ENCODE assay signal across 17 cellular contexts in genomic region chr20:1471242-1471641, GRCh38. TPM values are rescaled to one million over a fixed set of nuclear protein-coding genes. Genes with fewer than 3 reads are reported as not detected.
DNase-seq lines count a peak whose midpoint lies in the region; ATAC-seq and TF ChIP-seq lines count a peak whose summit lies in the region.
"Had no signal": no experiment of that assay in that cellular context is flagged by ENCODE, and none has a peak within 500 bp of the region (broad histone marks: within the 10 kb centered on the region; RNA-seq: fewer than 3 reads in every experiment).

No MANE protein-coding gene starts in this region.

- ATAC-seq in IMR-90 (ENCODE audit: low read depth) = no peak
- no peak for ATAC-seq in HG03342 (IDR thresholded peaks at IDR 0.05; ENCODE audit: unreplicated experiment)
- ATAC-seq in GM18511 (IDR thresholded peaks at IDR 0.05; ENCODE audit: unreplicated experiment) = no peak

- in situ Hi-C loops in IMR-90 (cut with MboI; ENCODE audit: low sequenced_read_pairs) (no loop called here), mammary epithelial cell (cut with MboI; ENCODE audit: low sequenced_read_pairs in 2 of 2) (no loop called here)

- no peak overlapping the region for H3K56ac ChIP-seq in IMR-90 (ENCODE audit: extremely low read depth, insufficient read depth, low read length)

- H2BK12ac ChIP-seq in neuronal stem cell (ENCODE audit: low read length) = no peak overlapping the region

- TF ChIP-seq POLR2A in IMR-90 (IDR thresholded peaks at IDR 0.05; ENCODE audit: low read depth, low read length) = no peak

- TF ChIP-seq CTCF in CD14-positive monocyte (IDR thresholded peaks at IDR 0.05) = no peak
- no peak for TF ChIP-seq CTCF in IMR-90 (conservative IDR thresholded peaks at IDR 0.05; ENCODE audit: low read depth, low read length)
- no peak for TF ChIP-seq CTCF in mammary epithelial cell (conservative IDR thresholded peaks at IDR 0.05 in 1 of 2, IDR thresholded peaks at IDR 0.05 in 1 of 2; ENCODE audit: extremely low read depth in 1 of 2, insufficient read depth in 1 of 2, low read depth in 1 of 2, low read length in 2 of 2)
- TF ChIP-seq CTCF in BE2C (IDR thresholded peaks at IDR 0.05; ENCODE audit: low read depth, low read length) = no peak
- no peak for TF ChIP-seq CTCF in endodermal cell (conservative IDR thresholded peaks at IDR 0.05)

- H2BK20ac ChIP-seq in IMR-90 (ENCODE audit: low read depth, low read length) = peak overlapping the region; percentile 78; the same call in 1 of the 2 replicates

- no peak overlapping the region for H2AK9ac ChIP-seq in IMR-90 (replicated peaks; ENCODE audit: low read depth, low read length, poor library complexity)

- H3K36me3 Mint-ChIP-seq in CD14-positive monocyte (peaks cover 44 to 65% of the 10 kb centered on the region in 2 donors), endodermal cell (ENCODE audit: low read depth) (no peaks in the 10 kb centered on the region)

- dilution Hi-C loops in IMR-90 (cut with HindIII; ENCODE audit: low sequenced_read_pairs, unreplicated experiment) (no loop called here), mammary epithelial cell (cut with HindIII; ENCODE audit: low sequenced_read_pairs) (no loop called here)

- H3K23ac ChIP-seq in IMR-90 (ENCODE audit: low read depth, low read length) = peak overlapping the region; percentile 49; the same call in 1 of the 2 replicates
- no peak overlapping the region for H3K23ac ChIP-seq in neuronal stem cell (ENCODE audit: low read depth, low read length, poor library complexity)

- H3K9ac ChIP-seq in IMR-90 (ENCODE audit: low read depth, low read length) = no peak overlapping the region
- peak overlapping the region; percentile 30 for H3K9ac ChIP-seq in mammary epithelial cell (ENCODE audit: insufficient read depth, low read length)
- peak overlapping the region; percentile 27 for H3K9ac ChIP-seq in neuronal stem cell (ENCODE audit: low read depth, low read length, poor library complexity)
- H3K9ac ChIP-seq in endodermal cell (ENCODE audit: extremely low read depth, low read length, poor library complexity, severe bottlenecking) = no peak overlapping the region

- no peak overlapping the region; the same call in 1 of the 2 replicates for H3K18ac ChIP-seq in IMR-90 (ENCODE audit: low read depth, low read length)
- H3K18ac ChIP-seq in neuronal stem cell (ENCODE audit: low read length) = no peak overlapping the region

- H4K91ac ChIP-seq in IMR-90 (ENCODE audit: insufficient read depth, low read depth, low read length) (no peak overlapping the region), neuronal stem cell (ENCODE audit: low read depth, low read length, poor library complexity) (no peak overlapping the region)

- H4K8ac ChIP-seq in IMR-90 (ENCODE audit: low read depth in 2 of 2, low read length in 2 of 2) = peak overlapping the region in 1 of 2 experiments; percentile 82; a peak in 1 of 4 replicates
- no peak overlapping the region for H4K8ac ChIP-seq in neuronal stem cell (ENCODE audit: low read depth, low read length)

- H3K4me3 ChIP-seq in IMR-90 (ENCODE audit: insufficient read depth, low read depth, low read length) (no peak overlapping the region), mammary epithelial cell (replicated peaks in 1 of 3; ENCODE audit: insufficient read depth in 1 of 3, low read depth in 2 of 3, low read length in 3 of 3) (no peak overlapping the region), neuronal stem cell (ENCODE audit: low read length in 2 of 2) (no peak overlapping the region), BE2C (ENCODE audit: low read depth, low read length) (no peak overlapping the region), endodermal cell (ENCODE audit: low read length) (no peak overlapping the region)

- H3K27ac ChIP-seq in IMR-90 (ENCODE audit: insufficient read depth, low read length) (no peak overlapping the region), mammary epithelial cell (ENCODE audit: insufficient read depth, low read depth, low read length) (no peak overlapping the region), neuronal stem cell (replicated peaks; ENCODE audit: low read length) (no peak overlapping the region), endodermal cell (ENCODE audit: low read depth, low read length) (no peak overlapping the region)

- BruUV-seq in IMR-90 (replicated peaks; lab: Mats Ljungman, UMichigan) (no TSS peak), mammary epithelial cell (replicated peaks; lab: Mats Ljungman, UMichigan) (no TSS peak)

- H3K27me3 Mint-ChIP-seq in CD14-positive monocyte (ENCODE audit: low read depth in 3 of 3) (peaks cover 0 to 3% (median 0%) of the 10 kb centered on the region in 3 donors), endodermal cell (ENCODE audit: insufficient read depth) (peaks cover 7% of the 10 kb centered on the region)

- intact Hi-C loops in CD14-positive monocyte (cut with micrococcal nuclease) = no loop called here
- intact Hi-C loops in IMR-90 (cut with micrococcal nuclease) = loop anchor here (10.0 kb wide), 1 partner anchor 656 kb away; no protein-coding TSS in a partner anchor
- intact Hi-C loops in mammary epithelial cell (cut with micrococcal nuclease) = loop anchor here (5.0 kb wide), 1 partner anchor 354 kb away; the partner anchor contains the start of gene PSMF1

- peaks cover 6% of the 10 kb centered on the region; the same call in 1 of the 2 replicates for H3K9me1 ChIP-seq in IMR-90 (ENCODE audit: insufficient read depth, low read length)

- no peak for TF ChIP-seq RAD21 in IMR-90 (IDR thresholded peaks at IDR 0.05; ENCODE audit: low read length)

- H3K79me2 ChIP-seq in mammary epithelial cell (ENCODE audit: insufficient read depth, low read length) = peaks cover 6% of the 10 kb centered on the region

- WGBS in IMR-90 (ENCODE audit: extremely low coverage in 2 of 2, insufficient read length in 1 of 2), 2 experiments = no CpG with 5 or more reads among the region's 2 CpGs
- 93% methylated on average over 2 of the region's 2 CpGs for WGBS in mammary epithelial cell (ENCODE audit: low coverage, missing lambda C conversion rate)
- no CpG with 5 or more reads among the region's 2 CpGs for WGBS in neuronal stem cell (ENCODE audit: extremely low coverage in 2 of 2, insufficient read length in 2 of 2, insufficient replicate concordance in 1 of 2), 2 donors
- 100% methylated on average over 1 to 2 of the region's 2 CpGs for WGBS in endodermal cell (ENCODE audit: insufficient coverage in 1 of 2, insufficient read length in 1 of 2), 2 experiments

- H3K36me3 ChIP-seq in IMR-90 (ENCODE audit: control insufficient read depth, insufficient read depth, low read length) = no peaks in the 10 kb centered on the region
- peaks cover 2% of the 10 kb centered on the region for H3K36me3 ChIP-seq in mammary epithelial cell (ENCODE audit: insufficient read depth, low read length)
- H3K36me3 ChIP-seq in neuronal stem cell (replicated peaks in 1 of 2; ENCODE audit: control insufficient read depth in 2 of 2, insufficient read depth in 2 of 2, low read length in 2 of 2) = no peaks in the 10 kb centered on the region
- no peaks in the 10 kb centered on the region for H3K36me3 ChIP-seq in BE2C
- no peaks in the 10 kb centered on the region for H3K36me3 ChIP-seq in endodermal cell (ENCODE audit: control insufficient read depth, insufficient read depth, low read length)

- H3K27me3 ChIP-seq in IMR-90 (ENCODE audit: control insufficient read depth, insufficient read depth, low read length) = peaks cover 2% of the 10 kb centered on the region; the same call in 1 of the 2 replicates
- no peaks in the 10 kb centered on the region for H3K27me3 ChIP-seq in mammary epithelial cell (ENCODE audit: insufficient read depth, low read length)
- H3K27me3 ChIP-seq in neuronal stem cell (ENCODE audit: control insufficient read depth in 3 of 3, insufficient read depth in 3 of 3, low read depth in 1 of 3, low read length in 3 of 3) = peaks cover 0 to 21% (median 0%) of the 10 kb centered on the region in 3 experiments
- H3K27me3 ChIP-seq in BE2C = no peaks in the 10 kb centered on the region
- no peaks in the 10 kb centered on the region for H3K27me3 ChIP-seq in endodermal cell (ENCODE audit: control insufficient read depth, insufficient read depth, low read length, poor library complexity, severe bottlenecking)

- H2BK15ac ChIP-seq in IMR-90 (ENCODE audit: low read depth, low read length) (peak overlapping the region; percentile 77; the same call in 1 of the 3 replicates), neuronal stem cell (ENCODE audit: low read length) (no peak overlapping the region)

- no peak overlapping the region for H3K4me3 Mint-ChIP-seq in CD14-positive monocyte
- H3K4me3 Mint-ChIP-seq in endodermal cell = no peak overlapping the region
- H3K4me3 Mint-ChIP-seq: H9 had no signal

- H3K14ac ChIP-seq in IMR-90 (replicated peaks; ENCODE audit: low read depth, low read length) (no peak overlapping the region), neuronal stem cell (ENCODE audit: low read length) (no peak overlapping the region)

- no peaks in the 10 kb centered on the region for H3K9me3 ChIP-seq in IMR-90 (ENCODE audit: control insufficient read depth, insufficient read depth, low read length)
- H3K9me3 ChIP-seq in mammary epithelial cell (replicated peaks; ENCODE audit: insufficient read depth, low read length) = no peaks in the 10 kb centered on the region
- no peaks in the 10 kb centered on the region for H3K9me3 ChIP-seq in neuronal stem cell (replicated peaks in 1 of 2; ENCODE audit: control insufficient read depth in 2 of 2, insufficient read depth in 1 of 2, low read depth in 1 of 2, low read length in 2 of 2)
- H3K9me3 ChIP-seq in BE2C = no peaks in the 10 kb centered on the region
- no peaks in the 10 kb centered on the region for H3K9me3 ChIP-seq in endodermal cell (ENCODE audit: control insufficient read depth, low read length)

- H2AK5ac ChIP-seq in IMR-90 (ENCODE audit: low read depth, low read length) (peak overlapping the region; percentile 48; the same call in 1 of the 2 replicates), neuronal stem cell (ENCODE audit: low read depth, low read length) (no peak overlapping the region)

- H2BK120ac ChIP-seq in IMR-90 (ENCODE audit: low read depth, low read length) (peak overlapping the region; percentile 71; the same call in 1 of the 2 replicates), neuronal stem cell (ENCODE audit: low read depth, low read length) (no peak overlapping the region)

- H3K4me2 ChIP-seq in IMR-90 (ENCODE audit: low read depth, low read length) (no peak overlapping the region), mammary epithelial cell (ENCODE audit: insufficient read depth, low read depth, low read length) (no peak overlapping the region), neuronal stem cell (ENCODE audit: insufficient read depth, low read length, poor library complexity, severe bottlenecking) (no peak overlapping the region)

- no peak overlapping the region; the same call in 1 of the 2 replicates for H4K5ac ChIP-seq in IMR-90 (ENCODE audit: low read depth, low read length)

- H3K4ac ChIP-seq in IMR-90 (ENCODE audit: low read depth, low read length) (peak overlapping the region; percentile 82; the same call in 1 of the 2 replicates), neuronal stem cell (ENCODE audit: low read length) (no peak overlapping the region)

- POLR2A ChIA-PET in IMR-90 (lab: Charles Lee; ENCODE audit: unreplicated experiment) = no interaction called here

- CTCF ChIA-PET in IMR-90 (lab: Yijun Ruan, JAX) (no interaction called here), mammary epithelial cell (lab: Charles Lee; ENCODE audit: low non-redundant PET) (no interaction called here)

- peak overlapping the region in 5 of 7 donors; percentile 62 to 89 (median 85) for H3K27ac Mint-ChIP-seq in CD14-positive monocyte
- no peak overlapping the region for H3K27ac Mint-ChIP-seq in endodermal cell
- H3K27ac Mint-ChIP-seq: H9 had no signal

- peak overlapping the region; percentile 86 for H2BK5ac ChIP-seq in IMR-90 (ENCODE audit: low read depth, low read length, poor library complexity, severe bottlenecking)
- H2BK5ac ChIP-seq in neuronal stem cell (ENCODE audit: low read length) = no peak overlapping the region

- peaks cover 2 to 6% of the 10 kb centered on the region in 2 experiments; a peak in 3 of 4 replicates for H3K79me1 ChIP-seq in IMR-90 (ENCODE audit: low read depth in 1 of 2, low read length in 2 of 2)
- peaks cover 2% of the 10 kb centered on the region for H3K79me1 ChIP-seq in neuronal stem cell (ENCODE audit: low read depth, low read length)

- H4K20me1 ChIP-seq in IMR-90 (ENCODE audit: insufficient read depth, low read length) (no peaks in the 10 kb centered on the region), mammary epithelial cell (ENCODE audit: insufficient read depth, low read length) (no peaks in the 10 kb centered on the region)

- H2AFZ ChIP-seq in IMR-90 (replicated peaks; ENCODE audit: low read length, poor library complexity) = peak overlapping the region; percentile 83
- no peak overlapping the region for H2AFZ ChIP-seq in mammary epithelial cell (ENCODE audit: low read depth, low read length)
- no peak overlapping the region for H2AFZ ChIP-seq in neuronal stem cell (ENCODE audit: low read length)

- H3K4me1 ChIP-seq in IMR-90 (ENCODE audit: control insufficient read depth, insufficient read depth, low read length) (peaks cover 10% of the 10 kb centered on the region), mammary epithelial cell (ENCODE audit: insufficient read depth, low read length) (peaks cover 32% of the 10 kb centered on the region), neuronal stem cell (ENCODE audit: control insufficient read depth in 2 of 2, insufficient read depth in 1 of 2, low read depth in 1 of 2, low read length in 2 of 2) (peaks cover 4 to 6% of the 10 kb centered on the region in 2 donors), BE2C (no peaks in the 10 kb centered on the region; the same call in 1 of the 2 replicates), endodermal cell (ENCODE audit: control insufficient read depth, insufficient read depth, low read length) (peaks cover 7% of the 10 kb centered on the region)

- peaks cover 0 to 3% (median 0%) of the 10 kb centered on the region in 7 donors for H3K9me3 Mint-ChIP-seq in CD14-positive monocyte
- H3K9me3 Mint-ChIP-seq in endodermal cell = no peaks in the 10 kb centered on the region
- H3K9me3 Mint-ChIP-seq: H9 had no signal

- H3K4me1 Mint-ChIP-seq in CD14-positive monocyte = peaks cover 81% of the 10 kb centered on the region
- H3K4me1 Mint-ChIP-seq in endodermal cell = peaks cover 18% of the 10 kb centered on the region

- DNase-seq in CD14-positive monocyte (ENCODE audit: low spot score) (no peak), IMR-90 (no peak), mammary epithelial cell (no peak), neuronal stem cell (ENCODE audit: low spot score) (no peak), BE2C (no peak), endodermal cell (no peak)
- DNase-seq: DMS 273 treated with DMSO at 0.1 percent for 48 hours, H9, MM.1S, NCI-H1105, NCI-H187, NCI-H446 treated with DMSO at 0.1 percent for 48 hours, NCI-H748 treated with DMSO at 0.1 percent for 48 hours had no signal

RNA-seq across cellular contexts. Expression of gene NSFL1C, which starts 4.6 kb away (rescaled TPM):
- polyA plus RNA-seq in CD14-positive monocyte (10 to 100 TPM; 52.8 to 56.8 TPM), IMR-90 (2012; rRNA removed) (28.6 and 33.0 TPM in 2 replicates), mammary epithelial cell (29.6 TPM)
- total RNA-seq in IMR-90 (2012; rRNA removed) (40.3 and 41.1 TPM in 2 replicates), mammary epithelial cell (100 to 1,000 TPM in 1 of 2 donors, 10 to 100 TPM in 1; 46.3 to 105 TPM), endodermal cell (100 to 1,000 TPM in 1 of 2 donors, 10 to 100 TPM in 1; 90.9 to 117 TPM)
- 14.9 and 23.7 TPM in 2 replicates for polyA plus RNA-seq in IMR-90 (2012; cell fraction: cytosol; rRNA removed)
- 26.2 and 57.4 TPM in 2 replicates for polyA plus RNA-seq in IMR-90 (2012; cell fraction: nucleus; rRNA removed; ENCODE audit: low replicate concordance)
- polyA minus RNA-seq in mammary epithelial cell = 73.3 TPM
- 66.4 TPM for polyA plus RNA-seq in neuronal stem cell (2013, experiment 1 of 2)
- 66.1 TPM for polyA plus RNA-seq in neuronal stem cell (2013, experiment 2 of 2)
- polyA plus RNA-seq in BE2C (2012; ENCODE audit: insufficient read depth, insufficient read length, low read depth) = 75.5 TPM
- polyA plus RNA-seq in endodermal cell (2013, experiment 1 of 2) = 65.2 TPM
- 61.3 TPM for polyA plus RNA-seq in endodermal cell (2013, experiment 2 of 2)

RNA-seq across cellular contexts. Expression of gene SIRPB2, which starts 20.0 kb away (rescaled TPM):
- 10 to 100 TPM; 81.5 to 92.8 TPM for polyA plus RNA-seq in CD14-positive monocyte
- total RNA-seq in IMR-90 (2012; rRNA removed) = not detected in 2 replicates
- not detected in 2 replicates for polyA plus RNA-seq in IMR-90 (2012; rRNA removed)
- not detected in 2 replicates for polyA plus RNA-seq in IMR-90 (2012; cell fraction: cytosol; rRNA removed)
- polyA plus RNA-seq in IMR-90 (2012; cell fraction: nucleus; rRNA removed; ENCODE audit: low replicate concordance) = not detected in 2 replicates
- total RNA-seq in mammary epithelial cell = 1 to 10 TPM in 1 of 2 donors, under 1 TPM in 1; 0.33 to 5.5 TPM
- polyA plus RNA-seq in mammary epithelial cell = 2.4 TPM
- polyA minus RNA-seq in mammary epithelial cell = 18.5 TPM
- polyA plus RNA-seq in neuronal stem cell (2013, experiment 1 of 2) = not detected
- polyA plus RNA-seq in neuronal stem cell (2013, experiment 2 of 2) = not detected
- polyA plus RNA-seq in BE2C (2012; ENCODE audit: insufficient read depth, insufficient read length, low read depth) = not detected
- not detected for total RNA-seq in endodermal cell
- polyA plus RNA-seq in endodermal cell (2013, experiment 1 of 2) = not detected
- polyA plus RNA-seq in endodermal cell (2013, experiment 2 of 2) = not detected
- total RNA-seq: Daoy, H9 had no signal
- polyA plus RNA-seq: BJ had no signal

Comparison
In these comparisons a context has a peak if more than half of its experiments do, and no peak if none do; other contexts are left out.
1. H3K9ac ChIP-seq: peak in mammary epithelial cell (single experiment) and neuronal stem cell (single experiment); none in IMR-90 (single experiment) and endodermal cell (single experiment).
2. intact Hi-C loops: an anchor here in IMR-90 (10.0 kb wide) and mammary epithelial cell (5.0 kb wide); none called in CD14-positive monocyte.